Comparison of ENCODE assay signal across 15 cellular contexts in the genomic region with DNA sequence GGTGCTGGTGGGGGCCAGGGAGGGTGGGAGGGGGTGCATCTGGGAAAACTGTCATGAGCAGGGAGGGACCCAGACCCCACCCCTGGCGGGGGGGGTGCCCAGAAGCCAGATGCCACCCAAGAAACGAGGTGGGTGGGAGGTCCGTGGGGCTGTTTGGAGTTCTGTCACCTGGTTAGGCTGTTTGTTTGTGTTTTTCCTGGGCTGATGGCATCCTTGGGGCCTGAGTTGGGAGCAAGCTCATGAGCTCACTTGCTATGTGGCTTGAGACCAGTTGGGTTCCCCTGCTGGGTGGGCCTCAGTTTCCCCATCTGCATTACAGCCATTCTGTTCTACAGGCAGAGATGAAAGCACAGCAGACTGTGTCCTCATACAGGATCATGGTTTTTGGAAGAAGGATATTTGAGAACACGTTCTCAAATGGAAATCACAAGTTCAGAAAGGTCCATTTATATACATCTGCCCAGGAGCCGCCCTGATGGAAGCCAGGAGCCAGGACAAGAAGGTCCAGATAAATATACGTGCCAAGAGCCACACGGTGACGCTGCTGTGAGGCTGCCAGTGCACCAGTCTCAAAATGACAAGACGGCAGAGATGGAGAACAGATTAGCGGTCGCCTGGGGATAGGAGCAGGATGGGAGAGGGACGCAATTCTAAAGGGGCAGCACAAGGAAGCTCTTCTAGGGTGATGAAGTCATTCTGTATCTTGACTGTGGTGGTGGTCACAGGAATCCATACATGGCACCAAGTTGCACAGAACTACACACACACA.
A peak's percentile ranks its signal among the peaks of the same experiment; 100 is the strongest.
DNase-seq lines count a peak whose midpoint lies in the region; ATAC-seq and TF ChIP-seq lines count a peak whose summit lies in the region.
"Had no signal": no experiment of that assay in that cellular context is flagged by ENCODE, and none has a peak within 500 bp of the region (broad histone marks: within the 10 kb centered on the region; RNA-seq: fewer than 3 reads in every experiment).

No MANE protein-coding gene starts in this region.

- 26 to 38% (median 31%) methylated on average over 12 of the region's 12 CpGs for WGBS in psoas muscle, 3 donors

- H3K4me1 ChIP-seq in SJSA1 (replicated peaks) = peaks cover 29% of the 10 kb centered on the region
- H3K4me1 ChIP-seq in psoas muscle = peaks cover 11% of the 10 kb centered on the region
- H3K4me1 ChIP-seq: right atrium auricular region had no signal

- H3K27me3 ChIP-seq in SJSA1 (replicated peaks) = no peaks in the 10 kb centered on the region
- H3K27me3 ChIP-seq in psoas muscle (ENCODE audit: insufficient read depth in 3 of 3, low read length in 2 of 3) = no peaks in the 10 kb centered on the region
- H3K27me3 ChIP-seq: right atrium auricular region had no signal

- H3K9me3 ChIP-seq in SJSA1 (replicated peaks) (peaks cover 5% of the 10 kb centered on the region; the same call in 1 of the 2 replicates), psoas muscle (no peaks in the 10 kb centered on the region)

- peak overlapping the region; percentile 48 for H3K27ac ChIP-seq in SJSA1
- no peak overlapping the region for H3K27ac ChIP-seq in psoas muscle
- H3K27ac ChIP-seq: right atrium auricular region, WERI-Rb-1 had no signal

- peak; percentile 33 for DNase-seq in GM03348 (ENCODE audit: low spot score)
- peak in 1 of 2 experiments; percentile 43 for DNase-seq in SJSA1 (ENCODE audit: low read depth in 1 of 2, low spot score in 2 of 2)
- peak; percentile 57 for DNase-seq in left kidney (ENCODE audit: low read depth, low spot score)
- DNase-seq in psoas muscle = no peak
- no peak for DNase-seq in cortex of kidney (lab: John Stamatoyannopoulos, UW)
- DNase-seq in NK-92 (lab: John Stamatoyannopoulos, UW; ENCODE audit: unreplicated experiment) = no peak
- DNase-seq in NCI-H1092 treated with DMSO at 0.1 percent for 48 hours (lab: John Stamatoyannopoulos, UW) = no peak
- no peak for DNase-seq in activated naive CD4-positive, alpha-beta T cell treated with Interleukin-2 at 50 U/mL for 16 hours
- DNase-seq: activated CD8-positive, alpha-beta memory T cell treated with anti-CD3 and anti-CD28 coated beads for 24 hours; amygdala; DMS 273 treated with DMSO at 0.1 percent for 48 hours; stimulated activated CD4-positive, alpha-beta T cell treated with anti-CD3 and anti-CD28 coated beads, Interleukin-2, amount 100 ng/mL, for 48 hours; WERI-Rb-1 had no signal

- intact Hi-C loops in psoas muscle (cut with DNase I) = loop anchor here in 1 of 2 donors (5.0 kb wide), 1 partner anchor 314 kb away; a partner anchor contains a TSS

- peak; percentile 11 for TF ChIP-seq CTCF in psoas muscle (IDR thresholded peaks at IDR 0.05)

- H3K36me3 ChIP-seq in SJSA1 (no peaks in the 10 kb centered on the region), psoas muscle (ENCODE audit: insufficient read depth in 1 of 2, low read depth in 1 of 2) (no peaks in the 10 kb centered on the region)
- H3K36me3 ChIP-seq: right atrium auricular region, WERI-Rb-1 had no signal

- no peak overlapping the region for H3K4me3 ChIP-seq in SJSA1
- H3K4me3 ChIP-seq in psoas muscle = no peak overlapping the region
- H3K4me3 ChIP-seq: right atrium auricular region had no signal

- ATAC-seq in psoas muscle = peak; percentile 65 to 85 (median 76)
- ATAC-seq: natural killer cell treated with Interleukin-12 subunit alpha and Interleukin-12 subunit beta and Interleukin-15 and Interleukin-18, amount 100 ng/mL, for 72 hours had no signal

Comparison
In these comparisons a context has a peak if more than half of its experiments do, and no peak if none do; other contexts are left out.
1. DNase-seq: peak in GM03348 (single experiment) and left kidney (single experiment); none in psoas muscle (0 of 2), cortex of kidney (single experiment), NK-92 (single experiment), NCI-H1092 treated with DMSO at 0.1 percent for 48 hours (single experiment) and activated naive CD4-positive, alpha-beta T cell treated with Interleukin-2 at 50 U/mL for 16 hours (single experiment).